Comparison of ENCODE assay signal across 31 cellular contexts in the genomic region with DNA sequence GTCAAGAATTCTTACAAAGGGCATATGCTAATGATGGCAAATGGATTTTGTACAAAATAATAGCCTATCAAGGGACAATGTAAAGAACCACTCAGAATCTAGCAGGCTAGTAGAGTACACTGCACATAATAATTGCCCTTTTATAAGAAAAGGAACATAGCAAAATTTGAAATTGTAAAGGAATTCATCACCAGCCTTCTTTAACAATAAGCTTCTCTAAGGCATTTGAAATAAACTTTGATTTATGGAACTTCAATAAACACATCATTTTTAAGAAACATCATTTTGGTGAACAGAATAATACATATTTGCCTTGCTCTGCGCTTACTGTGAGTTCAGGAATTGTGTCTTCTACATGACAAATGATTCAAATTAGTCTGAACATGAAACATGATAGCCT.
"Had no signal": no experiment of that assay in that cellular context is flagged by ENCODE, and none has a peak within 500 bp of the region (broad histone marks: within the 10 kb centered on the region; RNA-seq: fewer than 3 reads in every experiment).

No MANE protein-coding gene starts in this region.

- DNase-seq: activated B cell treated with CpG ODN at 0.5 μM for 24 hours; activated CD4-positive, alpha-beta memory T cell treated with anti-CD3 and anti-CD28 coated beads for 36 hours; activated CD4-positive, alpha-beta T cell treated with anti-CD3 and anti-CD28 coated beads for 4 hours; activated CD4-positive, alpha-beta T cell treated with anti-CD3 and anti-CD28 coated beads, Interleukin-2, amount 10 ng/mL, durations not matched to agents 24 days and 14 days; activated CD4-positive, alpha-beta T cell treated with anti-CD3 and anti-CD28 coated beads, Interleukin-2, amount 50 U/mL, for 1 hour; activated CD4-positive, alpha-beta T cell treated with anti-CD3 and anti-CD28 coated beads, Interleukin-2, amount 50 U/mL, for 4 hours; activated CD4-positive, CD25-positive, alpha-beta regulatory T cell treated with anti-CD3 and anti-CD28 coated beads, Interleukin-2, amount 50 U/mL, for 72 hours; activated CD8-positive, alpha-beta memory T cell treated with anti-CD3 and anti-CD28 coated beads, Interleukin-2, amount 50 U/mL, for 4 hours; activated CD8-positive, alpha-beta T cell treated with anti-CD3 and anti-CD28 coated beads for 36 hours; activated effector memory CD4-positive, alpha-beta T cell treated with anti-CD3 and anti-CD28 coated beads, Interleukin-2, amount 50 U/mL, for 16 hours; activated gamma-delta T cell treated with Interleukin-2 at 50 U/mL for 16 hours; activated naive CD4-positive, alpha-beta T cell; activated naive CD4-positive, alpha-beta T cell treated with anti-CD3 and anti-CD28 coated beads for 36 hours; activated naive CD4-positive, alpha-beta T cell treated with anti-CD3 and anti-CD28 coated beads, Interleukin-2, amount 50 U/mL, for 16 hours; activated naive CD8-positive, alpha-beta T cell treated with anti-CD3 and anti-CD28 coated beads for 36 hours; activated T-cell treated with anti-CD3 and anti-CD28 coated beads for 4 hours; activated T-cell treated with anti-CD3 and anti-CD28 coated beads, Interleukin-2, amount 50 U/mL, for 1 hour; activated T-cell treated with anti-CD3 and anti-CD28 coated beads, Interleukin-2, amount 50 U/mL, for 4 hours; activated T-cell treated with anti-CD3 and anti-CD28 coated beads, Interleukin-2, amount 50 U/mL, for 72 hours; adrenal gland; amniotic stem cell; caudate nucleus; cerebellar nuclear complex; colonic mucosa; T-helper 2 cell; T-helper 9 cell had no signal

- H3K4me1 ChIP-seq: adrenal gland, ascending aorta, colonic mucosa had no signal

- ATAC-seq: activated CD8-positive, alpha-beta T cell treated with anti-CD3 and anti-CD28 coated beads for 36 hours; activated naive CD4-positive, alpha-beta T cell treated with anti-CD3 and anti-CD28 coated beads, Interleukin-2, amount 50 U/mL, for 72 hours; activated T-cell treated with anti-CD3 and anti-CD28 coated beads, Interleukin-2, amount 50 U/mL, for 4 hours; activated T-cell treated with anti-CD3 and anti-CD28 coated beads, Interleukin-2, amount 50 U/mL, for 72 hours; activated T-helper 17 cell treated with anti-CD3 and anti-CD28 coated beads, Interleukin-2, amount 50 U/mL, for 72 hours had no signal

- H3K36me3 ChIP-seq: adrenal gland, ascending aorta, cardiac muscle cell, colonic mucosa had no signal

- H3K27me3 ChIP-seq: adrenal gland, ascending aorta, cardiac muscle cell, colonic mucosa had no signal

- H3K9me3 ChIP-seq: adrenal gland, ascending aorta, colonic mucosa had no signal

- H3K4me3 ChIP-seq: adrenal gland, ascending aorta, cardiac muscle cell, colonic mucosa had no signal

- H3K27ac ChIP-seq: adrenal gland, ascending aorta, cardiac muscle cell, colonic mucosa, VCaP had no signal
